In genomic region chr1:55222152-55222551, GRCh38 we compare ENCODE assay signal across 2 cellular contexts.
TF ChIP-seq lines count a peak whose summit lies in the region.

No MANE protein-coding gene starts in this region.

TF ChIP-seq in HEK293, 187 proteins besides CTCF, POLR2A, EP300 and RAD21 (continued from another document):
- no peak for TF ChIP-seq ZNF354C (tag by site-specific recombination; IDR thresholded peaks at IDR 0.05; ENCODE audit: borderline replicate concordance, low read depth)
TF ChIP-seq in HEK293: peak in this region for 1.

TF ChIP-seq in HEK293T, 16 proteins besides CTCF, POLR2A, EP300 and RAD21:
- no peak for TF ChIP-seq PKNOX1 (IDR thresholded peaks at IDR 0.05)
- TF ChIP-seq LEF1 (IDR thresholded peaks at IDR 0.05; ENCODE audit: borderline replicate concordance), result no peak
- no peak for TF ChIP-seq NFRKB (IDR thresholded peaks at IDR 0.05)
- TF ChIP-seq TARDBP (IDR thresholded peaks at IDR 0.05), result no peak
TF ChIP-seq in HEK293T: peak in this region for 0.
